13 cellular contexts compared by ENCODE assay signal in the genomic region with DNA sequence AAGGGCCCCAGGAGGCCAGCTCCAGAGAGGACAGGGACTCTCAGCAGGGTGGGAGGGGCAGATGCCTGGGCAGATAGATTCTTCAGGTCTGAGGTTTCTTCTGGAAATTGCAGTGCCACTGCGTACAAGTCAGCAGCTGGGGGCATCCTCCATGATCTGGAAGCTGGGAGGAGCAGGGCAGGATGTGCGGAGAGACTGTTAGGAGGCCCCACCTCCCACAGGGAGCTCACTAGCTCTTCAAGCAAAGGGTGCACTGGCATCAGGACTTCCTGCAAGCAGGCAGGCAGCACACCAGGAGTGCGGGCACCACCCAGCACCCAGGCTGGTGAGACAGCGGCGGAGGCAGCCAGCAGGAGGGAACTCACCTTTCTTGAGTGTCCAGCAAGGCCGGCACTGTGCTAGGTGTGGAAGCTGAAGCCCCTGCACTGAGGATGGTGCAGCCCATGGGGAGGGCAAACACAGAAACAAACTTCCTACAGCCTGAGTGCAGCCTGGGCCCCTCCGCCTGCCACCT.
DNase-seq lines count a peak whose midpoint lies in the region; ATAC-seq and TF ChIP-seq lines count a peak whose summit lies in the region.
"Had no signal": no experiment of that assay in that cellular context is flagged by ENCODE, and none has a peak within 500 bp of the region (broad histone marks: within the 10 kb centered on the region; RNA-seq: fewer than 3 reads in every experiment).

No MANE protein-coding gene starts in this region.

- peak overlapping the region; percentile 98 for H3K27ac ChIP-seq in OCI-LY7 (ENCODE audit: low read depth, low read length, poor library complexity, severe bottlenecking)
- H3K27ac ChIP-seq: psoas muscle, vagina had no signal

- H4K20me1 ChIP-seq in OCI-LY7 (ENCODE audit: insufficient read depth, low read length) = no peaks in the 10 kb centered on the region

- CTCF ChIA-PET in OCI-LY7 (lab: Charles Lee; ENCODE audit: unreplicated experiment) = interaction anchor here (0.6 to 1.4 kb wide), 7 partner anchors 10 to 100 kb away, joined by 3 to 6 read pairs (median 3); no protein-coding TSS in a partner anchor

- DNase-seq in stimulated activated naive CD8-positive, alpha-beta T cell treated with anti-CD3 and anti-CD28 coated beads, Interleukin-15, amount 100 ng/mL, for 72 hours = no peak
- DNase-seq in OCI-LY7 (ENCODE audit: low spot score) (peak; percentile 65), memory B cell (ENCODE audit: low spot score in 2 of 2) (no peak), ureter (ENCODE audit: low spot score) (peak; percentile 51), T-helper 1 cell (no peak), immature natural killer cell (no peak)
- DNase-seq: activated naive CD4-positive, alpha-beta T cell treated with Interleukin-2 at 50 U/mL for 16 hours; MV-4-11; psoas muscle had no signal

- POLR2A ChIA-PET in OCI-LY7 (lab: Charles Lee) = interaction anchor here (0.5 to 8.5 kb wide), 20 partner anchors 8 to 161 kb away, joined by 3 to 100 read pairs (median 8); a partner anchor contains a TSS

- no peak for ATAC-seq in stimulated activated naive CD8-positive, alpha-beta T cell treated with anti-CD3 and anti-CD28 coated beads, Interleukin-15, amount 100 ng/mL, for 72 hours
- ATAC-seq in memory B cell (ENCODE audit: low read depth) (no peak), GM19467 (IDR thresholded peaks at IDR 0.05; ENCODE audit: unreplicated experiment) (no peak)
- ATAC-seq: Panc1, psoas muscle had no signal

- H3K9me3 Mint-ChIP-seq in stimulated activated naive CD8-positive, alpha-beta T cell treated with anti-CD3 and anti-CD28 coated beads, Interleukin-15, Interleukin-2, amounts not matched to agents 100 ng/mL and 50 ng/mL, for 24 hours = no peaks in the 10 kb centered on the region
- no peaks in the 10 kb centered on the region for H3K9me3 Mint-ChIP-seq in stimulated activated naive CD8-positive, alpha-beta T cell treated with anti-CD3 and anti-CD28 coated beads, Interleukin-15, amount 100 ng/mL, for 72 hours
- H3K9me3 Mint-ChIP-seq in memory B cell (no peaks in the 10 kb centered on the region), immature natural killer cell (no peaks in the 10 kb centered on the region)

- H3K36me3 ChIP-seq in OCI-LY7 (ENCODE audit: insufficient read depth, low read length) = no peaks in the 10 kb centered on the region
- H3K36me3 ChIP-seq: vagina had no signal

- no TSS peak for BruUV-seq in OCI-LY7 (replicated peaks; lab: Mats Ljungman, UMichigan)

- H3K4me1 Mint-ChIP-seq in stimulated activated naive CD8-positive, alpha-beta T cell treated with anti-CD3 and anti-CD28 coated beads, Interleukin-15, Interleukin-2, amounts not matched to agents 100 ng/mL and 50 ng/mL, for 24 hours (ENCODE audit: low read depth) = peaks cover 91% of the 10 kb centered on the region
- peaks cover 87% of the 10 kb centered on the region for H3K4me1 Mint-ChIP-seq in stimulated activated naive CD8-positive, alpha-beta T cell treated with anti-CD3 and anti-CD28 coated beads, Interleukin-15, amount 100 ng/mL, for 72 hours
- H3K4me1 Mint-ChIP-seq in memory B cell = peaks cover 33% of the 10 kb centered on the region
- H3K4me1 Mint-ChIP-seq in immature natural killer cell = peaks cover 31 to 40% of the 10 kb centered on the region in 2 donors

- no peaks in the 10 kb centered on the region for H3K9me3 ChIP-seq in OCI-LY7 (ENCODE audit: low read length)
- H3K9me3 ChIP-seq: psoas muscle, vagina had no signal

- peaks cover 9% of the 10 kb centered on the region; the same call in 1 of the 2 replicates for H3K79me2 ChIP-seq in OCI-LY7 (ENCODE audit: insufficient read depth, low read depth, low read length)

- H3K36me3 Mint-ChIP-seq in stimulated activated naive CD8-positive, alpha-beta T cell treated with anti-CD3 and anti-CD28 coated beads, Interleukin-15, Interleukin-2, amounts not matched to agents 100 ng/mL and 50 ng/mL, for 24 hours (ENCODE audit: low read depth) = no peaks in the 10 kb centered on the region
- no peaks in the 10 kb centered on the region for H3K36me3 Mint-ChIP-seq in memory B cell
- H3K36me3 Mint-ChIP-seq in immature natural killer cell = no peaks in the 10 kb centered on the region

- intact Hi-C loops in OCI-LY7 (cut with micrococcal nuclease; ENCODE audit: unreplicated experiment) = loop anchor here (10.0 kb wide), 1 partner anchor 964 kb away; no protein-coding TSS in a partner anchor

- no peak for TF ChIP-seq CTCF in OCI-LY7 (conservative IDR thresholded peaks at IDR 0.05; ENCODE audit: low read length)

- H3K4me3 Mint-ChIP-seq in stimulated activated naive CD8-positive, alpha-beta T cell treated with anti-CD3 and anti-CD28 coated beads, Interleukin-15, Interleukin-2, amounts not matched to agents 100 ng/mL and 50 ng/mL, for 24 hours = peak overlapping the region; percentile 65
- H3K4me3 Mint-ChIP-seq in stimulated activated naive CD8-positive, alpha-beta T cell treated with anti-CD3 and anti-CD28 coated beads, Interleukin-15, amount 100 ng/mL, for 72 hours = peak overlapping the region in 1 of 2 donors; percentile 34
- H3K4me3 Mint-ChIP-seq in memory B cell (no peak overlapping the region), immature natural killer cell (no peak overlapping the region)

- peak overlapping the region; percentile 29; the same call in 1 of the 2 replicates for H2AFZ ChIP-seq in OCI-LY7 (ENCODE audit: low read length)

- peaks cover 11% of the 10 kb centered on the region for H3K27me3 Mint-ChIP-seq in stimulated activated naive CD8-positive, alpha-beta T cell treated with anti-CD3 and anti-CD28 coated beads, Interleukin-15, Interleukin-2, amounts not matched to agents 100 ng/mL and 50 ng/mL, for 24 hours
- H3K27me3 Mint-ChIP-seq in stimulated activated naive CD8-positive, alpha-beta T cell treated with anti-CD3 and anti-CD28 coated beads, Interleukin-15, amount 100 ng/mL, for 72 hours = peaks cover 44% of the 10 kb centered on the region
- H3K27me3 Mint-ChIP-seq in memory B cell (peaks cover 7% of the 10 kb centered on the region), immature natural killer cell (ENCODE audit: low read depth in 3 of 3) (peaks cover 2 to 6% (median 4%) of the 10 kb centered on the region in 3 donors)

- peaks cover 97% of the 10 kb centered on the region for H3K4me1 ChIP-seq in OCI-LY7 (ENCODE audit: insufficient read depth, low read length, poor library complexity, severe bottlenecking)
- H3K4me1 ChIP-seq: psoas muscle, vagina had no signal

- peak overlapping the region; percentile 60 for H3K4me3 ChIP-seq in OCI-LY7 (ENCODE audit: low read depth, low read length, poor library complexity, severe bottlenecking)
- H3K4me3 ChIP-seq: psoas muscle, vagina had no signal

- H3K9me2 ChIP-seq in OCI-LY7 (ENCODE audit: insufficient read depth, low read length) = no peaks in the 10 kb centered on the region

- H3K4me2 ChIP-seq in OCI-LY7 (ENCODE audit: low read length) = peak overlapping the region; percentile 90

- peak overlapping the region; percentile 87 for H3K27ac Mint-ChIP-seq in stimulated activated naive CD8-positive, alpha-beta T cell treated with anti-CD3 and anti-CD28 coated beads, Interleukin-15, Interleukin-2, amounts not matched to agents 100 ng/mL and 50 ng/mL, for 24 hours
- H3K27ac Mint-ChIP-seq in stimulated activated naive CD8-positive, alpha-beta T cell treated with anti-CD3 and anti-CD28 coated beads, Interleukin-15, amount 100 ng/mL, for 72 hours = no peak overlapping the region
- peak overlapping the region; percentile 73 for H3K27ac Mint-ChIP-seq in memory B cell
- no peak overlapping the region for H3K27ac Mint-ChIP-seq in immature natural killer cell

Comparison
In these comparisons a context has a peak if more than half of its experiments do, and no peak if none do; other contexts are left out.
1. H3K27ac Mint-ChIP-seq: peak in stimulated activated naive CD8-positive, alpha-beta T cell treated with anti-CD3 and anti-CD28 coated beads, Interleukin-15, Interleukin-2, amounts not matched to agents 100 ng/mL and 50 ng/mL, for 24 hours (single experiment) and memory B cell (single experiment); none in stimulated activated naive CD8-positive, alpha-beta T cell treated with anti-CD3 and anti-CD28 coated beads, Interleukin-15, amount 100 ng/mL, for 72 hours (0 of 2) and immature natural killer cell (0 of 6).
2. DNase-seq: peak in OCI-LY7 (single experiment) and ureter (single experiment); none in stimulated activated naive CD8-positive, alpha-beta T cell treated with anti-CD3 and anti-CD28 coated beads, Interleukin-15, amount 100 ng/mL, for 72 hours (0 of 2), memory B cell (0 of 2), T-helper 1 cell (0 of 5) and immature natural killer cell (0 of 3).